In the genomic region with DNA sequence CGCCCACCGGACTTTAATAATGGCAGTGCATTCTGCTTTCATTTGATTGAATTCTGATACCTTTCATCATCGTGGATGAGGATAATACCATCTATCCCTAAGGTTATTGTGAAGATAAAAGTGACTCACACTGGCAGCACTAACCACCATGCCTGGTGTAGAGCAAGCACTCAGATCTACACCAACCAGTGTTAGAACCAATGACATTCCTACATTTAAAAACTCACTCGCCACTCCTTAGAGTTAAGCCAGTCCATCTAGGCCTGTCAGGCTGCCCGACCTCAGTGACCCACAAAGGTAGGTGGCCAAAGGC, we compare ENCODE assay signal across 1 cellular context.
TF ChIP-seq lines count a peak whose summit lies in the region.

No MANE protein-coding gene starts in this region.

TF ChIP-seq in SK-N-SH, 30 proteins besides CTCF, POLR2A, EP300 and RAD21 (continued from another document):
- TF ChIP-seq NRF1 (IDR thresholded peaks at IDR 0.05; ENCODE audit: low read depth, low read length) (no peak), JUND (IDR thresholded peaks at IDR 0.05) (no peak), GABPA (IDR thresholded peaks at IDR 0.05; ENCODE audit: low read depth) (no peak), ELF1 (IDR thresholded peaks at IDR 0.05) (no peak), NFIC (IDR thresholded peaks at IDR 0.05; ENCODE audit: borderline replicate concordance) (no peak), RFX5 (IDR thresholded peaks at IDR 0.05; ENCODE audit: low read length) (no peak), FOXJ3 (CRISPR knock-in tag; IDR thresholded peaks at IDR 0.05) (no peak), FOSL2 (IDR thresholded peaks at IDR 0.05; ENCODE audit: borderline replicate concordance, low read depth) (no peak)
- TF ChIP-seq, protein P1, sequence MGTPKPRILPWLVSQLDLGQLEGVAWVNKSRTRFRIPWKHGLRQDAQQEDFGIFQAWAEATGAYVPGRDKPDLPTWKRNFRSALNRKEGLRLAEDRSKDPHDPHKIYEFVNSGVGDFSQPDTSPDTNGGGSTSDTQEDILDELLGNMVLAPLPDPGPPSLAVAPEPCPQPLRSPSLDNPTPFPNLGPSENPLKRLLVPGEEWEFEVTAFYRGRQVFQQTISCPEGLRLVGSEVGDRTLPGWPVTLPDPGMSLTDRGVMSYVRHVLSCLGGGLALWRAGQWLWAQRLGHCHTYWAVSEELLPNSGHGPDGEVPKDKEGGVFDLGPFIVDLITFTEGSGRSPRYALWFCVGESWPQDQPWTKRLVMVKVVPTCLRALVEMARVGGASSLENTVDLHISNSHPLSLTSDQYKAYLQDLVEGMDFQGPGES (IDR thresholded peaks at IDR 0.05; ENCODE audit: low read depth, low read length), result no peak
- TF ChIP-seq, protein P2, sequence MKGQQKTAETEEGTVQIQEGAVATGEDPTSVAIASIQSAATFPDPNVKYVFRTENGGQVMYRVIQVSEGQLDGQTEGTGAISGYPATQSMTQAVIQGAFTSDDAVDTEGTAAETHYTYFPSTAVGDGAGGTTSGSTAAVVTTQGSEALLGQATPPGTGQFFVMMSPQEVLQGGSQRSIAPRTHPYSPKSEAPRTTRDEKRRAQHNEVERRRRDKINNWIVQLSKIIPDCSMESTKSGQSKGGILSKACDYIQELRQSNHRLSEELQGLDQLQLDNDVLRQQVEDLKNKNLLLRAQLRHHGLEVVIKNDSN (IDR thresholded peaks at IDR 0.05; ENCODE audit: borderline replicate concordance, low read depth), result no peak
